Comparison of ENCODE assay signal across 8 cellular contexts in the genomic region with DNA sequence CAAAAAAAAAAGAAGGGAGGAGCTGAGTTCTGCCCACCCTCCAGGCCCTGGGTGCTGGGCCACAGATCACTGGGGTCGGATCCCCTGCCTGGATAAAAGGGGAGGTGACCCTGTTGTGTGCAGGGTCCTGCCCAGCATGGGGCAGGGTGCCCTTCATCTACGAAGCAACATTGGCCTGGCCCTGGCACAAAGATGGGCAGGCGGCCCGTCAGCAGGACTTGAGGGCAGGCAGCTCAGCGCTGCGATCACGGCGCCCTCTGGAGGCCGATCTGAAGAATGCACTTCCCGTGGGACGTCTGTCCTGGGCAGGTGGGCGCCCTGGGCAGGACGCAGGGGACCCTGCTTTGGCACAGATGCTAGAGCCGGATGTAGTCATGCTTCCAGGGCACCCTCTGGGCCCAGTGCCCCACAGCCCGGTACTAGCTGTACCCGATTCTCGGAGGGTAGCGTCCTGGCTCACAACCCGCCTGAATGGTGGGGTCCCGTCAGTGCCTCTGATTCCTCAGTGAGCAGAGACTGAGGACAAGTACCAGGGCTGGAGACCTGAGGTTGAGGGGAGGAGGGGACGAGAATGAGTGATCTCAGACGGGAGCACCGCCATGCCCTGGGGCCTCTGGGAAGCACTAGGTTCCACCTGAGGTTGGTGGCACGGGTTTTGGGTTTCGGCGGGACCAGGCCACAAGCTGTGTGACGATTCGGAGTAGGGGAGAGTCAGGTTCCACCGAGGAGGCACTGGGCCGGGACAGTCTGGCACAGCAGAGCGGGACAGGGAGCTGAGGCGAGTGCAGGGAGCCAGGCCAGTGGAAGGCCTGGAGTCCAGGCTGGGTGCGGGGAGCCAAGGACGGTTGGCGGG. TPM values are rescaled to one million over a fixed set of nuclear protein-coding genes. Genes with fewer than 3 reads are reported as not detected.
DNase-seq lines count a peak whose midpoint lies in the region; ATAC-seq and TF ChIP-seq lines count a peak whose summit lies in the region.

No MANE protein-coding gene starts in this region.

- H3K9me3 ChIP-seq in SK-N-SH, result no peaks in the 10 kb centered on the region

- no peaks in the 10 kb centered on the region for H3K9me2 ChIP-seq in SK-N-SH

- POLR2A ChIA-PET in SK-N-SH (lab: Yijun Ruan, JAX), result interaction anchor here (0.6 to 0.7 kb wide), 2 partner anchors 19 to 155 kb away, joined by 3 to 5 read pairs; no protein-coding TSS in a partner anchor

- peak overlapping the region; percentile 49 for H3K27ac Mint-ChIP-seq in activated naive CD4-positive, alpha-beta T cell treated with anti-CD3 and anti-CD28 coated beads, Interleukin-2, amount 10 ng/mL, durations not matched to agents 7 days and 5 days

- H2AFZ ChIP-seq in SK-N-SH (ENCODE audit: low read depth), result no peak overlapping the region

- H3K36me3 ChIP-seq in SK-N-SH (replicated peaks in 1 of 2; ENCODE audit: control insufficient read depth in 1 of 2, insufficient read depth in 2 of 2, low read length in 1 of 2), result peaks cover 0 to 3% of the 10 kb centered on the region in 2 experiments

- ATAC-seq in Right ventricle myocardium inferior (peak; percentile 54), GM18505 (IDR thresholded peaks at IDR 0.05; ENCODE audit: unreplicated experiment) (no peak)

- 72% methylated on average over 16 of the region's 35 CpGs for whole genome bisulfite sequencing in SK-N-SH (ENCODE audit: low lambda C conversion rate)

- intact Hi-C loops in Right ventricle myocardium inferior (cut with DNase I) (no loop called here), posterior vena cava (cut with DNase I) (no loop called here)

- H3K79me2 ChIP-seq in SK-N-SH (ENCODE audit: insufficient read depth), result no peaks in the 10 kb centered on the region

- H3K27ac ChIP-seq in SK-N-SH (ENCODE audit: low read depth in 2 of 2, low read length in 1 of 2), result no peak overlapping the region

- no peaks in the 10 kb centered on the region for H3K9me3 Mint-ChIP-seq in activated naive CD4-positive, alpha-beta T cell treated with anti-CD3 and anti-CD28 coated beads, Interleukin-2, amount 10 ng/mL, durations not matched to agents 7 days and 5 days

- H3K4me2 ChIP-seq in SK-N-SH, result no peak overlapping the region

- CTCF ChIA-PET in SK-N-SH (lab: Yijun Ruan, JAX), result interaction anchor here (0.6 to 6.6 kb wide), 55 partner anchors 11 to 562 kb away, joined by 3 to 91 read pairs (median 4); partner anchors contain the start of gene NEURL3
- CTCF ChIA-PET in activated naive CD4-positive, alpha-beta T cell treated with anti-CD3 and anti-CD28 coated beads, Interleukin-2, amount 10 ng/mL, durations not matched to agents 7 days and 5 days (lab: Charles Lee), result interaction anchor here (0.7 to 5.3 kb wide), 19 partner anchors 10 to 190 kb away, joined by 3 to 53 read pairs (median 5); partner anchors contain the start of gene ARID5A

- DNase-seq in DMS79 treated with DMSO at 0.1 percent for 48 hours (lab: John Stamatoyannopoulos, UW) (peak; percentile 3), DMS79 (lab: John Stamatoyannopoulos, UW) (no peak), HUDEP-2 (lab: John Stamatoyannopoulos, UW; ENCODE audit: unreplicated experiment in 76 of 76) (peak in 43 of 76 experiments; percentile 1 to 55 (median 18)), SK-N-SH (peak; percentile 90), Right ventricle myocardium inferior (ENCODE audit: missing footprints) (peak; percentile 91), posterior vena cava (ENCODE audit: low spot score) (peak; percentile 95)
- peak; percentile 76 for DNase-seq in activated naive CD4-positive, alpha-beta T cell treated with anti-CD3 and anti-CD28 coated beads, Interleukin-2, amount 10 ng/mL, durations not matched to agents 7 days and 5 days

- peaks cover 3% of the 10 kb centered on the region for H3F3A ChIP-seq in SK-N-SH (replicated peaks; ENCODE audit: insufficient read depth)

- peaks cover 26% of the 10 kb centered on the region for H3K4me1 Mint-ChIP-seq in activated naive CD4-positive, alpha-beta T cell treated with anti-CD3 and anti-CD28 coated beads, Interleukin-2, amount 10 ng/mL, durations not matched to agents 7 days and 5 days

- TF ChIP-seq EP300 in SK-N-SH (IDR thresholded peaks at IDR 0.05; ENCODE audit: borderline replicate concordance in 1 of 2, low read depth in 1 of 2, low read length in 1 of 2), result no peak

- no peaks in the 10 kb centered on the region for H3K27me3 ChIP-seq in SK-N-SH (ENCODE audit: insufficient read depth)

- TF ChIP-seq CTCF in SK-N-SH (IDR thresholded peaks at IDR 0.05), result peak; percentile 90

- no peaks in the 10 kb centered on the region for H4K20me1 ChIP-seq in SK-N-SH (ENCODE audit: insufficient read depth)

- no peak for TF ChIP-seq POLR2A in GM18505 (IDR thresholded peaks at IDR 0.05; ENCODE audit: borderline replicate concordance, extremely low read depth, insufficient read depth, insufficient read length)

- H3K27me3 Mint-ChIP-seq in activated naive CD4-positive, alpha-beta T cell treated with anti-CD3 and anti-CD28 coated beads, Interleukin-2, amount 10 ng/mL, durations not matched to agents 7 days and 5 days, result peaks cover 6% of the 10 kb centered on the region

- TF ChIP-seq RAD21 in SK-N-SH (IDR thresholded peaks at IDR 0.05; ENCODE audit: low read length), result peak; percentile 82

- H3K4me1 ChIP-seq in SK-N-SH (ENCODE audit: control insufficient read depth in 1 of 2, insufficient read depth in 2 of 2, low read depth in 1 of 2, low read length in 1 of 2), result peaks cover 0 to 3% of the 10 kb centered on the region in 2 experiments; a peak in 1 of 4 replicates

- H3K4me3 Mint-ChIP-seq in activated naive CD4-positive, alpha-beta T cell treated with anti-CD3 and anti-CD28 coated beads, Interleukin-2, amount 10 ng/mL, durations not matched to agents 7 days and 5 days, result peak overlapping the region; percentile 10

- H3K9ac ChIP-seq in SK-N-SH, result no peak overlapping the region

- H3K4me3 ChIP-seq in SK-N-SH (ENCODE audit: low read depth in 2 of 2, low read length in 1 of 2), result no peak overlapping the region; a peak in 1 of 4 replicates

- H3K36me3 Mint-ChIP-seq in activated naive CD4-positive, alpha-beta T cell treated with anti-CD3 and anti-CD28 coated beads, Interleukin-2, amount 10 ng/mL, durations not matched to agents 7 days and 5 days, result peaks cover 18% of the 10 kb centered on the region

TF ChIP-seq in SK-N-SH, 30 proteins besides CTCF, POLR2A, EP300 and RAD21:
- peak; percentile 56; the same call in 1 of the 2 replicates for TF ChIP-seq SMC3 (IDR thresholded peaks at IDR 0.05; ENCODE audit: low read depth, low read length)
- no peak for TF ChIP-seq NFIC (IDR thresholded peaks at IDR 0.05; ENCODE audit: borderline replicate concordance)
TF ChIP-seq in SK-N-SH: peak in this region for 1.

RNA-seq across cellular contexts. Expression of gene ARID5A, which starts 18.0 kb away (rescaled TPM):
- polyA plus RNA-seq in SK-N-SH (2012; rRNA removed), result 3.3 TPM in 2 replicates
- 2.0 and 2.3 TPM in 2 replicates for polyA plus RNA-seq in SK-N-SH (2012; cell fraction: cytosol; rRNA removed)
- polyA plus RNA-seq in SK-N-SH (2012; cell fraction: nucleus; rRNA removed), result 8.1 and 8.2 TPM in 2 replicates
- total RNA-seq in Right ventricle myocardium inferior, result 8.7 TPM
- total RNA-seq in posterior vena cava, result 100 to 1,000 TPM in 1 of 2 donors, 10 to 100 TPM in 1; 67.4 to 179 TPM

RNA-seq across cellular contexts. Expression of gene NEURL3, which starts 49.4 kb away (rescaled TPM):
- polyA plus RNA-seq in SK-N-SH (2012; rRNA removed), result 0.05 and 0.08 TPM in 2 replicates
- 0.01 TPM in 1 of 2 replicates, not detected in the other for polyA plus RNA-seq in SK-N-SH (2012; cell fraction: cytosol; rRNA removed)
- 0.04 TPM in 1 of 2 replicates, not detected in the other for polyA plus RNA-seq in SK-N-SH (2012; cell fraction: nucleus; rRNA removed)
- 0.14 TPM for total RNA-seq in Right ventricle myocardium inferior
- total RNA-seq in posterior vena cava, result under 1 TPM in 1 of 2 donors, not detected in 1; 0.14 TPM
